In the genomic region with DNA sequence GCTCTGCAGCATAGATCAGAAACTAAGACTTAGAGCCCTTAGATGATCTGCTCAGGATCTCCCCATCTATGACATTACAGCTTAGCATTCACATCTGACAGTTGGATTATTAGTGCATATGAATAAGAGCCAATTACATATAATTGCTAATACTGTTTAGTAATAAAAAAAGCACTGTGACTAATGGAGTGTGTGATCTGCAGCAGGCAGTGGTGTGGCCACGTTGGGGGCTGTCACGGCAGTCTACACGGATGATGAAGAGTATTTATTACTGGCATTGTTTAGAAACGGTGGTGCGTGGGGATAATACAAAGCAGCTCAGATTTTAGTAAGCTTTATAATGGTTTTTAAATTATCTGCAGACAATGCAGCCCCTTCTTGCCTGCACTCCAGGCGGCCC, we compare ENCODE assay signal across 16 cellular contexts.
A peak's percentile ranks its signal among the peaks of the same experiment; 100 is the strongest.
DNase-seq lines count a peak whose midpoint lies in the region; ATAC-seq and TF ChIP-seq lines count a peak whose summit lies in the region.
"Had no signal": no experiment of that assay in that cellular context is flagged by ENCODE, and none has a peak within 500 bp of the region (broad histone marks: within the 10 kb centered on the region; RNA-seq: fewer than 3 reads in every experiment).

No MANE protein-coding gene starts in this region.

- H2AK5ac ChIP-seq in mesenchymal stem cell (ENCODE audit: low read length, severe bottlenecking), result no peak overlapping the region

- peak overlapping the region; percentile 68 for H3K9ac ChIP-seq in mesenchymal stem cell (ENCODE audit: low read length)

- H2BK120ac ChIP-seq in mesenchymal stem cell (ENCODE audit: low read depth, low read length), result no peak overlapping the region

- H3K18ac ChIP-seq in mesenchymal stem cell (ENCODE audit: low read depth in 1 of 2, low read length in 2 of 2), result no peak overlapping the region

- peaks cover 40% of the 10 kb centered on the region for H3K9me3 ChIP-seq in mesenchymal stem cell (ENCODE audit: control insufficient read depth, low read length)
- H3K9me3 ChIP-seq in ovary, result peaks cover 0 to 2% of the 10 kb centered on the region in 2 donors

- no peak for TF ChIP-seq POLR2A in ovary (IDR thresholded peaks at IDR 0.05)

- no peak overlapping the region for H4K91ac ChIP-seq in mesenchymal stem cell (ENCODE audit: low read length)

- 95% methylated on average over 6 of the region's 6 CpGs for WGBS in mesenchymal stem cell
- WGBS in ovary, 3 donors, result 83 to 85% (median 85%) methylated on average over 6 of the region's 6 CpGs

- H3K27ac ChIP-seq in mesenchymal stem cell (ENCODE audit: low read length, poor library complexity, severe bottlenecking) (no peak overlapping the region), ovary (no peak overlapping the region)

- H3K4ac ChIP-seq in mesenchymal stem cell (ENCODE audit: low read depth in 1 of 2, low read length in 2 of 2), result no peak overlapping the region

- peak overlapping the region; percentile 41 for H4K8ac ChIP-seq in mesenchymal stem cell (ENCODE audit: low read length)

- peak; percentile 47 for DNase-seq in AG10803 (ENCODE audit: low read depth)
- DNase-seq in EL, result peak; percentile 50
- DNase-seq in NCI-H146 (lab: John Stamatoyannopoulos, UW), result peak; percentile 25
- DNase-seq in mesenchymal stem cell, result no peak
- DNase-seq in activated CD8-positive, alpha-beta memory T cell treated with anti-CD3 and anti-CD28 coated beads for 24 hours, result no peak
- DNase-seq in ovary, result no peak
- DNase-seq in NOMO-1 treated with dmso at 0.1 percent for 144 hours (lab: John Stamatoyannopoulos, UW; ENCODE audit: unreplicated experiment), result no peak
- DNase-seq: C1 segment of cervical spinal cord, DMS79, HCEC 1CT, NCI-H1092 treated with DMSO at 0.1 percent for 48 hours, NCI-H2029, NCI-H526, SW 1271 had no signal

- no peak overlapping the region for H2BK15ac ChIP-seq in mesenchymal stem cell (ENCODE audit: low read depth, poor library complexity, severe bottlenecking)

- H3K4me1 ChIP-seq in mesenchymal stem cell (ENCODE audit: control insufficient read depth, insufficient read depth, low read depth, low read length), result no peaks in the 10 kb centered on the region
- no peaks in the 10 kb centered on the region for H3K4me1 ChIP-seq in ovary (ENCODE audit: insufficient read depth)

- no peak overlapping the region for H2BK5ac ChIP-seq in mesenchymal stem cell (ENCODE audit: low read depth, low read length, poor library complexity, severe bottlenecking)

- H3K79me1 ChIP-seq in mesenchymal stem cell (replicated peaks; ENCODE audit: low read length, poor library complexity, severe bottlenecking), result no peaks in the 10 kb centered on the region

- TF ChIP-seq EP300 in ovary (IDR thresholded peaks at IDR 0.05), result no peak

- intact Hi-C loops in ovary (cut with DNase I), result no loop called here

- H3K4me2 ChIP-seq in mesenchymal stem cell (ENCODE audit: low read length, poor library complexity, severe bottlenecking), result no peak overlapping the region
- H3K4me2 ChIP-seq: GM23338 had no signal

- no peak for TF ChIP-seq CTCF in AG10803 (conservative IDR thresholded peaks at IDR 0.05; ENCODE audit: low read length)
- no peak for TF ChIP-seq CTCF in ovary (IDR thresholded peaks at IDR 0.05)

- H3K36me3 ChIP-seq in mesenchymal stem cell (ENCODE audit: control insufficient read depth in 1 of 2, insufficient read depth in 2 of 2, low read depth in 1 of 2, low read length in 2 of 2) (no peaks in the 10 kb centered on the region), ovary (no peaks in the 10 kb centered on the region)

- no peak overlapping the region for H3K14ac ChIP-seq in mesenchymal stem cell (ENCODE audit: low read length in 2 of 2)

- no peaks in the 10 kb centered on the region for H3K27me3 ChIP-seq in mesenchymal stem cell (ENCODE audit: control insufficient read depth in 1 of 2, insufficient read depth in 1 of 2, low read length in 2 of 2)
- H3K27me3 ChIP-seq in ovary, result no peaks in the 10 kb centered on the region

- no peak overlapping the region for H3K23ac ChIP-seq in mesenchymal stem cell (ENCODE audit: low read length in 2 of 2)

- no peak overlapping the region for H2BK12ac ChIP-seq in mesenchymal stem cell (ENCODE audit: low read length in 2 of 2)

- H2AFZ ChIP-seq in mesenchymal stem cell (ENCODE audit: low read depth, low read length), result no peak overlapping the region
- H2AFZ ChIP-seq: GM23338 had no signal

- ATAC-seq in GM18520 (IDR thresholded peaks at IDR 0.05; ENCODE audit: unreplicated experiment), result no peak
- ATAC-seq: GM23338 had no signal

- H3K4me3 ChIP-seq in AG10803 (ENCODE audit: low read length) (no peak overlapping the region), mesenchymal stem cell (ENCODE audit: insufficient read depth in 1 of 2, low read depth in 1 of 2, low read length in 2 of 2) (no peak overlapping the region), ovary (no peak overlapping the region)
- H3K4me3 ChIP-seq: GM23338 had no signal

Comparison
In these comparisons a context has a peak if more than half of its experiments do, and no peak if none do; other contexts are left out.
1. DNase-seq: peak in AG10803 (single experiment), EL (single experiment) and NCI-H146 (single experiment); none in mesenchymal stem cell (single experiment), activated CD8-positive, alpha-beta memory T cell treated with anti-CD3 and anti-CD28 coated beads for 24 hours (single experiment), ovary (0 of 5) and NOMO-1 treated with dmso at 0.1 percent for 144 hours (single experiment).